In genomic region chr7:30870821-30871518, GRCh38 we compare ENCODE assay signal across 14 cellular contexts. TPM values are rescaled to one million over a fixed set of nuclear protein-coding genes. Genes with fewer than 3 reads are reported as not detected.
DNase-seq lines count a peak whose midpoint lies in the region; ATAC-seq and TF ChIP-seq lines count a peak whose summit lies in the region.
"Had no signal": no experiment of that assay in that cellular context is flagged by ENCODE, and none has a peak within 500 bp of the region (broad histone marks: within the 10 kb centered on the region; RNA-seq: fewer than 3 reads in every experiment).

No MANE protein-coding gene starts in this region.

- peaks cover 2% of the 10 kb centered on the region for H3K36me3 Mint-ChIP-seq in progenitor cell of endocrine pancreas (ENCODE audit: insufficient read depth)

- TF ChIP-seq POLR2A in esophagus muscularis mucosa (IDR thresholded peaks at IDR 0.05; ENCODE audit: low read depth) (no peak), vagina (IDR thresholded peaks at IDR 0.05) (no peak)

- H3K4me1 ChIP-seq in heart right ventricle (peaks cover 10 to 73% (median 35%) of the 10 kb centered on the region in 9 donors), esophagus muscularis mucosa (peaks cover 38 to 50% (median 47%) of the 10 kb centered on the region in 4 donors), psoas muscle (peaks cover 3% of the 10 kb centered on the region), vagina (no peaks in the 10 kb centered on the region)

- H3K9me3 Mint-ChIP-seq in progenitor cell of endocrine pancreas (ENCODE audit: low read depth), result no peaks in the 10 kb centered on the region

- intact Hi-C loops in heart right ventricle (cut with DNase I), result loop anchor here in 1 of 10 donors (5.0 kb wide), 1 partner anchor 36 kb away; no protein-coding TSS in a partner anchor
- intact Hi-C loops in Right ventricle myocardium inferior (cut with DNase I), result loop anchor here (2.0 to 5.0 kb wide), 2 partner anchors 36 to 54 kb away; no protein-coding TSS in a partner anchor
- intact Hi-C loops in esophagus muscularis mucosa (cut with DNase I), result no loop called here
- intact Hi-C loops in psoas muscle (cut with DNase I), result no loop called here
- intact Hi-C loops in vagina (cut with DNase I), result no loop called here

- WGBS in heart right ventricle, 2 donors, result 81 to 85% methylated on average over 10 of the region's 10 CpGs
- WGBS in esophagus muscularis mucosa, result 75% methylated on average over 5 of the region's 10 CpGs
- WGBS in psoas muscle, 3 donors, result 75 to 81% (median 80%) methylated on average over 10 of the region's 10 CpGs

- H3K27me3 Mint-ChIP-seq in progenitor cell of endocrine pancreas, result no peaks in the 10 kb centered on the region

- no peak overlapping the region for H3K27ac Mint-ChIP-seq in progenitor cell of endocrine pancreas

- no peak overlapping the region for H3K4me3 Mint-ChIP-seq in progenitor cell of endocrine pancreas (ENCODE audit: low read depth)

- H3K27ac ChIP-seq in heart right ventricle, result peak overlapping the region in 9 of 10 donors; percentile 22 to 67 (median 49)
- H3K27ac ChIP-seq in esophagus muscularis mucosa (replicated peaks in 1 of 4), result peak overlapping the region in 3 of 4 donors; percentile 11 to 22 (median 20)
- H3K27ac ChIP-seq in psoas muscle, result peak overlapping the region; percentile 3
- peak overlapping the region; percentile 3 for H3K27ac ChIP-seq in vagina
- H3K27ac ChIP-seq: HL-60, RWPE1 had no signal

- H3K4me1 Mint-ChIP-seq in progenitor cell of endocrine pancreas (ENCODE audit: low read depth), result peaks cover 14% of the 10 kb centered on the region

- H3K9me3 ChIP-seq in heart right ventricle (peaks cover 0 to 9% (median 0%) of the 10 kb centered on the region in 11 donors), esophagus muscularis mucosa (no peaks in the 10 kb centered on the region), psoas muscle (no peaks in the 10 kb centered on the region), vagina (no peaks in the 10 kb centered on the region)

- no peak overlapping the region for H3K4me3 ChIP-seq in heart right ventricle
- no peak overlapping the region for H3K4me3 ChIP-seq in esophagus muscularis mucosa
- H3K4me3 ChIP-seq in psoas muscle, result no peak overlapping the region
- H3K4me3 ChIP-seq in vagina, result no peak overlapping the region

- peaks cover 0 to 37% (median 9%) of the 10 kb centered on the region in 9 donors for H3K36me3 ChIP-seq in heart right ventricle
- peaks cover 7 to 48% (median 32%) of the 10 kb centered on the region in 4 donors for H3K36me3 ChIP-seq in esophagus muscularis mucosa
- peaks cover 0 to 6% of the 10 kb centered on the region in 2 donors for H3K36me3 ChIP-seq in psoas muscle (ENCODE audit: insufficient read depth in 1 of 2, low read depth in 1 of 2)
- peaks cover 0 to 14% of the 10 kb centered on the region in 2 donors for H3K36me3 ChIP-seq in vagina

- TF ChIP-seq EP300 in esophagus muscularis mucosa (IDR thresholded peaks at IDR 0.05), result no peak

- H3K27me3 ChIP-seq in heart right ventricle (no peaks in the 10 kb centered on the region), esophagus muscularis mucosa (no peaks in the 10 kb centered on the region), psoas muscle (ENCODE audit: insufficient read depth in 3 of 3, low read length in 2 of 3) (no peaks in the 10 kb centered on the region), vagina (no peaks in the 10 kb centered on the region)

- no peak for DNase-seq in heart right ventricle
- DNase-seq in Right ventricle myocardium inferior (ENCODE audit: missing footprints), result no peak
- DNase-seq in esophagus muscularis mucosa (ENCODE audit: extremely low spot score), result no peak
- DNase-seq in psoas muscle, result no peak
- no peak for DNase-seq in vagina (ENCODE audit: extremely low spot score in 2 of 2)
- DNase-seq in GM20000 (ENCODE audit: low spot score), result no peak
- DNase-seq in COR-L47 (lab: John Stamatoyannopoulos, UW), result no peak
- DNase-seq in progenitor cell of endocrine pancreas (ENCODE audit: low spot score, unreplicated experiment), result no peak
- DNase-seq: DMS53, MV-4-11, NCI-H2029 treated with DMSO at 0.1 percent for 48 hours had no signal

- ATAC-seq in heart right ventricle (no peak), Right ventricle myocardium inferior (no peak), psoas muscle (no peak)
- ATAC-seq: HCT116 had no signal

- TF ChIP-seq CTCF in heart right ventricle (IDR thresholded peaks at IDR 0.05) (no peak), esophagus muscularis mucosa (IDR thresholded peaks at IDR 0.05) (no peak), psoas muscle (IDR thresholded peaks at IDR 0.05) (no peak), vagina (IDR thresholded peaks at IDR 0.05) (no peak), GM20000 (IDR thresholded peaks at IDR 0.05; ENCODE audit: extremely low read depth, missing control alignments) (no peak), progenitor cell of endocrine pancreas (IDR thresholded peaks at IDR 0.05; ENCODE audit: unreplicated experiment) (no peak)

RNA-seq across cellular contexts. Expression of gene AQP1, which starts 40.7 kb away (rescaled TPM):
- total RNA-seq in heart right ventricle, result 100 to 1,000 TPM; 101 to 274 (median 171) TPM
- polyA plus RNA-seq in heart right ventricle, result 100 to 1,000 TPM; 211 to 245 TPM
- 284 TPM for total RNA-seq in Right ventricle myocardium inferior
- total RNA-seq in esophagus muscularis mucosa, result 100 to 1,000 TPM; 362 to 578 (median 513) TPM
- 100 to 1,000 TPM in 2 of 4 donors, 10 to 100 TPM in 2; 76.1 to 229 (median 110) TPM for total RNA-seq in psoas muscle
- polyA plus RNA-seq in psoas muscle, result 100 to 1,000 TPM in 1 of 3 donors, 10 to 100 TPM in 2; 75.0 to 130 (median 97.8) TPM
- 243 TPM for total RNA-seq in vagina
- 1.3 and 1.4 TPM in 2 replicates for total RNA-seq in progenitor cell of endocrine pancreas

Comparison
In these comparisons a context has a peak if more than half of its experiments do, and no peak if none do; other contexts are left out.
1. RNA of gene AQP1, which starts 40.7 kb away (total RNA-seq): 362 to 578 TPM in esophagus muscularis mucosa, 284 TPM in Right ventricle myocardium inferior (single experiment), 243 TPM in vagina (single experiment), 101 to 274 TPM in heart right ventricle and 76.1 to 229 TPM in psoas muscle; 1.3 to 1.4 TPM in progenitor cell of endocrine pancreas; every median in the first group is over 10 times any median in the second.
2. Peak in every context shown above with its lines, with median percentiles within 50 percentile points of each other: H3K27ac ChIP-seq.